In genomic region chr6:145863988-145864616, GRCh38 we compare ENCODE assay signal across 10 cellular contexts. TPM values are rescaled to one million over a fixed set of nuclear protein-coding genes. Genes with fewer than 3 reads are reported as not detected.
DNase-seq lines count a peak whose midpoint lies in the region; ATAC-seq, FAIRE-seq and TF ChIP-seq lines count a peak whose summit lies in the region.
"Had no signal": no experiment of that assay in that cellular context is flagged by ENCODE, and none has a peak within 500 bp of the region (broad histone marks: within the 10 kb centered on the region; RNA-seq: fewer than 3 reads in every experiment).

No MANE protein-coding gene starts in this region.

- intact Hi-C loops in activated CD8-positive, alpha-beta T cell treated with anti-CD3 and anti-CD28 coated beads for 36 hours (cut with micrococcal nuclease), result no loop called here

- ATAC-seq in GM18867 (IDR thresholded peaks at IDR 0.05; ENCODE audit: unreplicated experiment), result peak; percentile 34
- ATAC-seq in HG02623 (IDR thresholded peaks at IDR 0.05; ENCODE audit: unreplicated experiment), result peak; percentile 35
- no peak for ATAC-seq in activated CD8-positive, alpha-beta T cell treated with anti-CD3 and anti-CD28 coated beads for 36 hours
- ATAC-seq: SK-N-SH treated with all-trans-retinoic acid at 6 μM for 48 hours had no signal

- peaks cover 40 to 52% (median 50%) of the 10 kb centered on the region in 3 donors for H3K4me1 Mint-ChIP-seq in IgD-negative memory B cell
- peaks cover 27% of the 10 kb centered on the region for H3K4me1 Mint-ChIP-seq in activated CD8-positive, alpha-beta T cell treated with anti-CD3 and anti-CD28 coated beads for 36 hours (ENCODE audit: low read depth)
- H3K4me1 Mint-ChIP-seq: nephron progenitor cell had no signal

- FAIRE-seq in HTR-8/SVneo (lab: Jason Lieb, UNC), result no peak

- POLR2A ChIA-PET in activated CD8-positive, alpha-beta T cell treated with anti-CD3 and anti-CD28 coated beads for 36 hours (lab: Charles Lee), result no interaction called here

- TF ChIP-seq CTCF in activated CD8-positive, alpha-beta T cell treated with anti-CD3 and anti-CD28 coated beads for 36 hours (IDR thresholded peaks at IDR 0.05), result no peak

- no peaks in the 10 kb centered on the region for H3K36me3 Mint-ChIP-seq in IgD-negative memory B cell
- H3K36me3 Mint-ChIP-seq in activated CD8-positive, alpha-beta T cell treated with anti-CD3 and anti-CD28 coated beads for 36 hours (ENCODE audit: low read depth), result peaks cover 15% of the 10 kb centered on the region

- peak overlapping the region; percentile 37 to 90 (median 83) for H3K27ac Mint-ChIP-seq in IgD-negative memory B cell
- no peak overlapping the region for H3K27ac Mint-ChIP-seq in activated CD8-positive, alpha-beta T cell treated with anti-CD3 and anti-CD28 coated beads for 36 hours
- H3K27ac Mint-ChIP-seq: nephron progenitor cell had no signal

- CTCF ChIA-PET in activated CD8-positive, alpha-beta T cell treated with anti-CD3 and anti-CD28 coated beads for 36 hours (lab: Charles Lee), result interaction anchor here (1.2 kb wide), 1 partner anchor 27 kb away, joined by 3 read pairs; no protein-coding TSS in a partner anchor

- H3K27me3 Mint-ChIP-seq in IgD-negative memory B cell, result no peaks in the 10 kb centered on the region
- no peaks in the 10 kb centered on the region for H3K27me3 Mint-ChIP-seq in activated CD8-positive, alpha-beta T cell treated with anti-CD3 and anti-CD28 coated beads for 36 hours

- peak overlapping the region in 3 of 4 donors; percentile 3 to 80 (median 13) for H3K4me3 Mint-ChIP-seq in IgD-negative memory B cell
- no peak overlapping the region for H3K4me3 Mint-ChIP-seq in activated CD8-positive, alpha-beta T cell treated with anti-CD3 and anti-CD28 coated beads for 36 hours
- H3K4me3 Mint-ChIP-seq: nephron progenitor cell had no signal

- peak; percentile 15 for DNase-seq in germinal center (ENCODE audit: low spot score)
- DNase-seq in NCI-H226, result no peak
- DNase-seq in activated CD8-positive, alpha-beta T cell treated with anti-CD3 and anti-CD28 coated beads for 36 hours, result no peak
- DNase-seq in NCI-H2171 treated with DMSO at 0.1 percent for 48 hours (lab: John Stamatoyannopoulos, UW), result no peak
- DNase-seq in HTR-8/SVneo (ENCODE audit: insufficient read length, low spot score), result no peak
- DNase-seq: nephron progenitor cell had no signal

- peaks cover 0 to 9% (median 1%) of the 10 kb centered on the region in 3 donors for H3K9me3 Mint-ChIP-seq in IgD-negative memory B cell
- peaks cover 3% of the 10 kb centered on the region for H3K9me3 Mint-ChIP-seq in activated CD8-positive, alpha-beta T cell treated with anti-CD3 and anti-CD28 coated beads for 36 hours

RNA-seq across cellular contexts. Expression of gene FBXO30, which starts 49.5 kb away (rescaled TPM):
- 0.73 TPM for polyA plus RNA-seq in IgD-negative memory B cell
- 1 to 10 TPM; 3.1 to 3.4 TPM for total RNA-seq in activated CD8-positive, alpha-beta T cell treated with anti-CD3 and anti-CD28 coated beads for 36 hours
